26 cellular contexts compared by ENCODE assay signal in genomic region chr10:80968903-80969302, GRCh38.
"Had no signal": no experiment of that assay in that cellular context is flagged by ENCODE, and none has a peak within 500 bp of the region (broad histone marks: within the 10 kb centered on the region; RNA-seq: fewer than 3 reads in every experiment).

No MANE protein-coding gene starts in this region.

- H3K4me3 ChIP-seq: stomach, suprapubic skin, testis, thoracic aorta, thyroid gland, tibial artery, tibial nerve, transverse colon, upper lobe of left lung, upper lobe of right lung, uterus, vagina had no signal

- DNase-seq: stimulated activated CD4-positive, alpha-beta T cell treated with anti-CD3 and anti-CD28 coated beads, Interleukin-2, amount 100 ng/mL, for 48 hours; stimulated activated CD4-positive, alpha-beta T cell treated with anti-CD3 and anti-CD28 coated beads, Interleukin-4, amount 100 ng/mL, for 1 hour; stimulated activated CD4-positive, alpha-beta T cell treated with anti-CD3 and anti-CD28 coated beads, Interleukin-4, amount 100 ng/mL, for 24 hours; stimulated activated CD4-positive, alpha-beta T cell treated with anti-CD3 and anti-CD28 coated beads, Interleukin-4, amount 100 ng/mL, for 4 hours; stimulated activated CD8-positive, alpha-beta memory T cell treated with anti-CD3 and anti-CD28 coated beads, Interleukin-4, amount 100 ng/mL, for 48 hours; stimulated activated naive B cell treated with anti-CD40 and anti-IgM and Interleukin-4, amounts not matched to agents 10 μg/mL and 1 μg/mL and 100 μg/mL, for 72 hours; stimulated activated naive CD4-positive, alpha-beta T cell treated with Interleukin-2 at 50 U/mL for 16 hours; stimulated activated naive CD8-positive, alpha-beta T cell treated with anti-CD3 and anti-CD28 coated beads, Interleukin-15, amount 100 ng/mL, for 72 hours; stimulated activated naive CD8-positive, alpha-beta T cell treated with anti-CD3 and anti-CD28 coated beads, Interleukin-15, Interleukin-2, amounts not matched to agents 100 U/mL and 50 U/mL, for 24 hours; stomach; substantia nigra; testis; thyroid gland; tibial artery; transverse colon; trophoblast cell; upper lobe of left lung; upper lobe of right lung; uterus had no signal

- ATAC-seq: stimulated activated effector memory CD8-positive, alpha-beta T cell treated with anti-CD3 and anti-CD28 coated beads, Interleukin-12 subunit alpha, Interleukin-12 subunit beta, amount 100 ng/mL, for 72 hours; stimulated activated memory B cell treated with anti-CD40 and anti-IgM and Interleukin-4, amounts not matched to agents 10 μg/mL and 1 μg/mL and 100 μg/mL, for 72 hours; stimulated activated naive B cell treated with anti-CD40 and anti-IgM and Interleukin-4, amounts not matched to agents 10 μg/mL and 1 μg/mL and 100 μg/mL, for 72 hours; stimulated activated naive CD8-positive, alpha-beta T cell treated with anti-CD3 and anti-CD28 coated beads, Interleukin-15, amount 100 ng/mL, for 72 hours; stimulated activated naive CD8-positive, alpha-beta T cell treated with anti-CD3 and anti-CD28 coated beads, Interleukin-15, Interleukin-2, amounts not matched to agents 100 U/mL and 50 U/mL, for 24 hours; upper lobe of right lung had no signal

- H3K27ac ChIP-seq: stomach, suprapubic skin, testis, thoracic aorta, thyroid gland, tibial artery, tibial nerve, transverse colon, upper lobe of left lung, upper lobe of right lung, uterus, vagina had no signal

- H3K36me3 ChIP-seq: stomach, suprapubic skin, thoracic aorta, thyroid gland, tibial artery, tibial nerve, transverse colon, upper lobe of left lung, upper lobe of right lung, uterus, vagina had no signal

- H3K9me3 ChIP-seq: stomach, suprapubic skin, testis, thoracic aorta, thyroid gland, tibial artery, tibial nerve, transverse colon, upper lobe of left lung, upper lobe of right lung, uterus, vagina had no signal

- FAIRE-seq: urothelium cell line had no signal
